8 cellular contexts compared by ENCODE assay signal in the genomic region with DNA sequence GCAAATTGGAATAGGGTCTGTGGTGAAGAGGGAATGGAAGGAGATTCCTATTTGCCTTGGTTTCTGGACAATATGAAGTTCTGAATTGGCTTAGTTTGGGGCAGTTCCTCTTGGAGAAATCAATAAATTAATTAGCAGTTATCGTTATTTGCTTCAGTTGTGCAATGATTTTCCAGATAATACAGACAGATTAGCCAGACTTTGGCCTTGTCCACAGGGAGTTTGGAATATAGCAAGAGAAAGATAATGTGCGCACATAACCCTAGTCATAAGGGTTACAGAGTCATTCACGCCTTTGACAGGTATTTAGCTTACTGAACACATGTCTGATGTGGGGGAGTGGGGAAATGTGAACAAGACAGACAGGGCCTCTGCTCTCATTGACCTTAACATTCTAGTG. TPM values are rescaled to one million over a fixed set of nuclear protein-coding genes. Genes with fewer than 3 reads are reported as not detected.
DNase-seq lines count a peak whose midpoint lies in the region; TF ChIP-seq lines count a peak whose summit lies in the region.

No MANE protein-coding gene starts in this region.

- H3K36me3 ChIP-seq in SJCRH30: no peaks in the 10 kb centered on the region
- H3K36me3 ChIP-seq in fibroblast of lung (ENCODE audit: control insufficient read depth, insufficient read depth, low read length): no peaks in the 10 kb centered on the region

- H4K20me1 ChIP-seq in fibroblast of lung (ENCODE audit: control insufficient read depth, extremely low read depth, insufficient read depth, low read length): no peaks in the 10 kb centered on the region

- TF ChIP-seq CTCF in GM12865 (IDR thresholded peaks at IDR 0.05; ENCODE audit: insufficient read depth, low read depth, low read length, missing control alignments) (no peak), fibroblast of lung (conservative IDR thresholded peaks at IDR 0.05 in 1 of 2, IDR thresholded peaks at IDR 0.05 in 1 of 2; ENCODE audit: low read depth in 1 of 2, low read length in 2 of 2) (no peak), retinal pigment epithelial cell (conservative IDR thresholded peaks at IDR 0.05; ENCODE audit: low read depth, low read length) (no peak)

- H3K4me3 ChIP-seq in GM12865 (ENCODE audit: low read depth, low read length) (peak overlapping the region; percentile 94), SJCRH30 (peak overlapping the region; percentile 83), fibroblast of lung (replicated peaks in 1 of 4; ENCODE audit: control extremely low read depth in 1 of 4, insufficient read depth in 1 of 4, low read depth in 3 of 4, low read length in 4 of 4) (peak overlapping the region; percentile 86 to 88 (median 88)), retinal pigment epithelial cell (ENCODE audit: low read length) (peak overlapping the region; percentile 82)

- H3K27ac ChIP-seq in SJCRH30: no peak overlapping the region
- peak overlapping the region; percentile 62 for H3K27ac ChIP-seq in fibroblast of lung (ENCODE audit: insufficient read depth, low read length)

- peak overlapping the region; percentile 97 for H3K4me2 ChIP-seq in fibroblast of lung (ENCODE audit: extremely low read depth, insufficient read depth, low read length)

- DNase-seq in GM12865 (ENCODE audit: low read depth) (no peak), SJCRH30 (no peak), fibroblast of lung (ENCODE audit: low read depth in 2 of 2) (no peak), retinal pigment epithelial cell (ENCODE audit: low read depth) (no peak), NCI-H446 treated with DMSO at 0.1 percent for 48 hours (lab: John Stamatoyannopoulos, UW) (no peak), HPDE6-E6E7 (ENCODE audit: extremely low spot score) (no peak), NCI-H2081 (lab: John Stamatoyannopoulos, UW) (no peak), head of caudate nucleus (no peak)

- no peak overlapping the region for H2AFZ ChIP-seq in fibroblast of lung (ENCODE audit: low read length)

- peaks cover 27% of the 10 kb centered on the region for H3K79me2 ChIP-seq in fibroblast of lung (ENCODE audit: control insufficient read depth, insufficient read depth, low read length)

- H3K4me1 ChIP-seq in SJCRH30 (peaks cover 5% of the 10 kb centered on the region; the same call in 1 of the 2 replicates), fibroblast of lung (ENCODE audit: control insufficient read depth, extremely low read depth, insufficient read depth, low read length) (peaks cover 5% of the 10 kb centered on the region)

- no peaks in the 10 kb centered on the region for H3K9me3 ChIP-seq in SJCRH30 (replicated peaks)
- H3K9me3 ChIP-seq in fibroblast of lung (ENCODE audit: control insufficient read depth, insufficient read depth, low read depth, low read length): no peaks in the 10 kb centered on the region

- H3K27me3 ChIP-seq in SJCRH30: no peaks in the 10 kb centered on the region
- peaks cover 1% of the 10 kb centered on the region for H3K27me3 ChIP-seq in fibroblast of lung (ENCODE audit: control insufficient read depth, insufficient read depth, low read length)

- intact Hi-C loops in head of caudate nucleus (cut with DNase I): loop anchor here (5.0 kb wide), 1 partner anchor 65 kb away; the partner anchor contains the start of gene DNAAF9

- peak overlapping the region; percentile 10 for H3K9ac ChIP-seq in fibroblast of lung (ENCODE audit: insufficient read depth, low read length)

RNA-seq across cellular contexts. Expression of gene ATRN, which starts 1.3 kb away (rescaled TPM):
- total RNA-seq in SJCRH30 (2014; rRNA removed; shearing (Covaris generic)): 27.0 and 27.9 TPM in 2 replicates
- 24.1 and 30.6 TPM in 2 replicates for total RNA-seq in fibroblast of lung
- 40.9 and 48.8 TPM in 2 replicates for polyA plus RNA-seq in fibroblast of lung
- 21.8 and 28.0 TPM in 2 replicates for polyA plus RNA-seq in fibroblast of lung (2012)
- polyA minus RNA-seq in fibroblast of lung (ENCODE audit: low replicate concordance): 45.9 and 54.5 TPM in 2 replicates
